Comparison of ENCODE assay signal across 29 cellular contexts in the genomic region with DNA sequence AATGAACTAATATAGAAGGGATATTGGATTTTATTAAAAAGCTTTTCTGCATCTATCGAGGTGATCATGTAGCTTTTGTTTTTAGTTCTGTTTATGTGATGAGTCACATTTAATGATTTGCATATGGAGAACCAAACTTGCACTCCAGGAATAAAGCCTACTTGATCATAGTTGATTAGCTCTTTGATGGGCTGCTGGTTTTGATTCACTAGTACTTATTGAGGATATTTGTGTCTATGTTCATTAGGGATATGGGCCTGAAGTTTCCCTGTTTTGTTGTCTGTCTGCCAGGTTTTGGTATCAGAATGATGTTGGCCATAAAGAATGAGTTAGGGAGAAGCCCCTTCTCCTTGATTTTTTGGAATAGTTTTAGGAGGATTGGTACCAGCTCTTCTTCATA.
"Had no signal": no experiment of that assay in that cellular context is flagged by ENCODE, and none has a peak within 500 bp of the region (broad histone marks: within the 10 kb centered on the region; RNA-seq: fewer than 3 reads in every experiment).

No MANE protein-coding gene starts in this region.

- ATAC-seq: activated CD8-positive, alpha-beta T cell treated with anti-CD3 and anti-CD28 coated beads for 36 hours; activated naive CD4-positive, alpha-beta T cell treated with anti-CD3 and anti-CD28 coated beads, Interleukin-2, amount 50 U/mL, for 72 hours; activated T-cell treated with anti-CD3 and anti-CD28 coated beads, Interleukin-2, amount 50 U/mL, for 4 hours; activated T-cell treated with anti-CD3 and anti-CD28 coated beads, Interleukin-2, amount 50 U/mL, for 72 hours; activated T-helper 17 cell treated with anti-CD3 and anti-CD28 coated beads, Interleukin-2, amount 50 U/mL, for 72 hours; body of pancreas had no signal

- DNase-seq: activated B cell treated with CpG ODN at 0.5 μM for 24 hours; activated CD4-positive, alpha-beta memory T cell treated with anti-CD3 and anti-CD28 coated beads for 36 hours; activated CD4-positive, alpha-beta T cell treated with anti-CD3 and anti-CD28 coated beads for 4 hours; activated CD4-positive, alpha-beta T cell treated with anti-CD3 and anti-CD28 coated beads, Interleukin-2, amount 10 ng/mL, durations not matched to agents 24 days and 14 days; activated CD4-positive, alpha-beta T cell treated with anti-CD3 and anti-CD28 coated beads, Interleukin-2, amount 50 U/mL, for 1 hour; activated CD4-positive, alpha-beta T cell treated with anti-CD3 and anti-CD28 coated beads, Interleukin-2, amount 50 U/mL, for 4 hours; activated CD4-positive, CD25-positive, alpha-beta regulatory T cell treated with anti-CD3 and anti-CD28 coated beads, Interleukin-2, amount 50 U/mL, for 72 hours; activated CD8-positive, alpha-beta memory T cell treated with anti-CD3 and anti-CD28 coated beads, Interleukin-2, amount 50 U/mL, for 4 hours; activated CD8-positive, alpha-beta T cell treated with anti-CD3 and anti-CD28 coated beads for 36 hours; activated effector memory CD4-positive, alpha-beta T cell treated with anti-CD3 and anti-CD28 coated beads, Interleukin-2, amount 50 U/mL, for 16 hours; activated gamma-delta T cell treated with Interleukin-2 at 50 U/mL for 16 hours; activated naive CD4-positive, alpha-beta T cell; activated naive CD4-positive, alpha-beta T cell treated with anti-CD3 and anti-CD28 coated beads for 36 hours; activated naive CD4-positive, alpha-beta T cell treated with anti-CD3 and anti-CD28 coated beads, Interleukin-2, amount 50 U/mL, for 16 hours; activated naive CD8-positive, alpha-beta T cell treated with anti-CD3 and anti-CD28 coated beads for 36 hours; activated T-cell treated with anti-CD3 and anti-CD28 coated beads for 4 hours; activated T-cell treated with anti-CD3 and anti-CD28 coated beads, Interleukin-2, amount 50 U/mL, for 1 hour; activated T-cell treated with anti-CD3 and anti-CD28 coated beads, Interleukin-2, amount 50 U/mL, for 4 hours; activated T-cell treated with anti-CD3 and anti-CD28 coated beads, Interleukin-2, amount 50 U/mL, for 72 hours; adrenal gland; amniotic stem cell; aorta; body of pancreas; brain microvascular endothelial cell; central memory CD4-positive, alpha-beta T cell; T-helper 2 cell; T-helper 9 cell had no signal
